Comparison of ENCODE assay signal across 1 cellular context in genomic region chr14:102817942-102818940, GRCh38.
TF ChIP-seq lines count a peak whose summit lies in the region.

No MANE protein-coding gene starts in this region.

TF ChIP-seq in GM23338, 12 proteins besides CTCF, POLR2A, EP300 and RAD21 (continued from another document):
- TF ChIP-seq, protein P1, sequence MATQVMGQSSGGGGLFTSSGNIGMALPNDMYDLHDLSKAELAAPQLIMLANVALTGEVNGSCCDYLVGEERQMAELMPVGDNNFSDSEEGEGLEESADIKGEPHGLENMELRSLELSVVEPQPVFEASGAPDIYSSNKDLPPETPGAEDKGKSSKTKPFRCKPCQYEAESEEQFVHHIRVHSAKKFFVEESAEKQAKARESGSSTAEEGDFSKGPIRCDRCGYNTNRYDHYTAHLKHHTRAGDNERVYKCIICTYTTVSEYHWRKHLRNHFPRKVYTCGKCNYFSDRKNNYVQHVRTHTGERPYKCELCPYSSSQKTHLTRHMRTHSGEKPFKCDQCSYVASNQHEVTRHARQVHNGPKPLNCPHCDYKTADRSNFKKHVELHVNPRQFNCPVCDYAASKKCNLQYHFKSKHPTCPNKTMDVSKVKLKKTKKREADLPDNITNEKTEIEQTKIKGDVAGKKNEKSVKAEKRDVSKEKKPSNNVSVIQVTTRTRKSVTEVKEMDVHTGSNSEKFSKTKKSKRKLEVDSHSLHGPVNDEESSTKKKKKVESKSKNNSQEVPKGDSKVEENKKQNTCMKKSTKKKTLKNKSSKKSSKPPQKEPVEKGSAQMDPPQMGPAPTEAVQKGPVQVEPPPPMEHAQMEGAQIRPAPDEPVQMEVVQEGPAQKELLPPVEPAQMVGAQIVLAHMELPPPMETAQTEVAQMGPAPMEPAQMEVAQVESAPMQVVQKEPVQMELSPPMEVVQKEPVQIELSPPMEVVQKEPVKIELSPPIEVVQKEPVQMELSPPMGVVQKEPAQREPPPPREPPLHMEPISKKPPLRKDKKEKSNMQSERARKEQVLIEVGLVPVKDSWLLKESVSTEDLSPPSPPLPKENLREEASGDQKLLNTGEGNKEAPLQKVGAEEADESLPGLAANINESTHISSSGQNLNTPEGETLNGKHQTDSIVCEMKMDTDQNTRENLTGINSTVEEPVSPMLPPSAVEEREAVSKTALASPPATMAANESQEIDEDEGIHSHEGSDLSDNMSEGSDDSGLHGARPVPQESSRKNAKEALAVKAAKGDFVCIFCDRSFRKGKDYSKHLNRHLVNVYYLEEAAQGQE (IDR thresholded peaks at IDR 0.05; ENCODE audit: unreplicated experiment), result no peak
- no peak for TF ChIP-seq CREB1 (CRISPR knock-in tag; IDR thresholded peaks at IDR 0.05; ENCODE audit: low read depth)
- no peak for TF ChIP-seq STAT1 (IDR thresholded peaks at IDR 0.05; ENCODE audit: unreplicated experiment)
- TF ChIP-seq ZNF331 (CRISPR knock-in tag; IDR thresholded peaks at IDR 0.05; ENCODE audit: low read depth), result no peak
- no peak for TF ChIP-seq EZH2phosphoT487 (IDR thresholded peaks at IDR 0.05; ENCODE audit: unreplicated experiment)
- TF ChIP-seq, protein P2, sequence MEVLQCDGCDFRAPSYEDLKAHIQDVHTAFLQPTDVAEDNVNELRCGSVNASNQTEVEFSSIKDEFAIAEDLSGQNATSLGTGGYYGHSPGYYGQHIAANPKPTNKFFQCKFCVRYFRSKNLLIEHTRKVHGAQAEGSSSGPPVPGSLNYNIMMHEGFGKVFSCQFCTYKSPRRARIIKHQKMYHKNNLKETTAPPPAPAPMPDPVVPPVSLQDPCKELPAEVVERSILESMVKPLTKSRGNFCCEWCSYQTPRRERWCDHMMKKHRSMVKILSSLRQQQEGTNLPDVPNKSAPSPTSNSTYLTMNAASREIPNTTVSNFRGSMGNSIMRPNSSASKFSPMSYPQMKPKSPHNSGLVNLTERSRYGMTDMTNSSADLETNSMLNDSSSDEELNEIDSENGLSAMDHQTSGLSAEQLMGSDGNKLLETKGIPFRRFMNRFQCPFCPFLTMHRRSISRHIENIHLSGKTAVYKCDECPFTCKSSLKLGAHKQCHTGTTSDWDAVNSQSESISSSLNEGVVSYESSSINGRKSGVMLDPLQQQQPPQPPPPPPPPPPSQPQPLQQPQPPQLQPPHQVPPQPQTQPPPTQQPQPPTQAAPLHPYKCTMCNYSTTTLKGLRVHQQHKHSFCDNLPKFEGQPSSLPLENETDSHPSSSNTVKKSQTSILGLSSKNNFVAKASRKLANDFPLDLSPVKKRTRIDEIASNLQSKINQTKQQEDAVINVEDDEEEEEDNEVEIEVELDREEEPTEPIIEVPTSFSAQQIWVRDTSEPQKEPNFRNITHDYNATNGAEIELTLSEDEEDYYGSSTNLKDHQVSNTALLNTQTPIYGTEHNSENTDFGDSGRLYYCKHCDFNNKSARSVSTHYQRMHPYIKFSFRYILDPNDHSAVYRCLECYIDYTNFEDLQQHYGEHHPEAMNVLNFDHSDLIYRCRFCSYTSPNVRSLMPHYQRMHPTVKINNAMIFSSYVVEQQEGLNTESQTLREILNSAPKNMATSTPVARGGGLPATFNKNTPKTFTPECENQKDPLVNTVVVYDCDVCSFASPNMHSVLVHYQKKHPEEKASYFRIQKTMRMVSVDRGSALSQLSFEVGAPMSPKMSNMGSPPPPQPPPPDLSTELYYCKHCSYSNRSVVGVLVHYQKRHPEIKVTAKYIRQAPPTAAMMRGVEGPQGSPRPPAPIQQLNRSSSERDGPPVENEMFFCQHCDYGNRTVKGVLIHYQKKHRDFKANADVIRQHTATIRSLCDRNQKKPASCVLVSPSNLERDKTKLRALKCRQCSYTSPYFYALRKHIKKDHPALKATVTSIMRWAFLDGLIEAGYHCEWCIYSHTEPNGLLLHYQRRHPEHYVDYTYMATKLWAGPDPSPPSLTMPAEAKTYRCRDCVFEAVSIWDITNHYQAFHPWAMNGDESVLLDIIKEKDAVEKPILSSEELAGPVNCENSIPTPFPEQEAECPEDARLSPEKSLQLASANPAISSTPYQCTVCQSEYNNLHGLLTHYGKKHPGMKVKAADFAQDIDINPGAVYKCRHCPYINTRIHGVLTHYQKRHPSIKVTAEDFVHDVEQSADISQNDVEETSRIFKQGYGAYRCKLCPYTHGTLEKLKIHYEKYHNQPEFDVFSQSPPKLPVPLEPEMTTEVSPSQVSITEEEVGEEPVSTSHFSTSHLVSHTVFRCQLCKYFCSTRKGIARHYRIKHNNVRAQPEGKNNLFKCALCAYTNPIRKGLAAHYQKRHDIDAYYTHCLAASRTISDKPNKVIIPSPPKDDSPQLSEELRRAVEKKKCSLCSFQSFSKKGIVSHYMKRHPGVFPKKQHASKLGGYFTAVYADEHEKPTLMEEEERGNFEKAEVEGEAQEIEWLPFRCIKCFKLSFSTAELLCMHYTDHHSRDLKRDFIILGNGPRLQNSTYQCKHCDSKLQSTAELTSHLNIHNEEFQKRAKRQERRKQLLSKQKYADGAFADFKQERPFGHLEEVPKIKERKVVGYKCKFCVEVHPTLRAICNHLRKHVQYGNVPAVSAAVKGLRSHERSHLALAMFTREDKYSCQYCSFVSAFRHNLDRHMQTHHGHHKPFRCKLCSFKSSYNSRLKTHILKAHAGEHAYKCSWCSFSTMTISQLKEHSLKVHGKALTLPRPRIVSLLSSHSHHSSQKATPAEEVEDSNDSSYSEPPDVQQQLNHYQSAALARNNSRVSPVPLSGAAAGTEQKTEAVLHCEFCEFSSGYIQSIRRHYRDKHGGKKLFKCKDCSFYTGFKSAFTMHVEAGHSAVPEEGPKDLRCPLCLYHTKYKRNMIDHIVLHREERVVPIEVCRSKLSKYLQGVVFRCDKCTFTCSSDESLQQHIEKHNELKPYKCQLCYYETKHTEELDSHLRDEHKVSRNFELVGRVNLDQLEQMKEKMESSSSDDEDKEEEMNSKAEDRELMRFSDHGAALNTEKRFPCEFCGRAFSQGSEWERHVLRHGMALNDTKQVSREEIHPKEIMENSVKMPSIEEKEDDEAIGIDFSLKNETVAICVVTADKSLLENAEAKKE (CRISPR knock-in tag; IDR thresholded peaks at IDR 0.05), result no peak
- no peak for TF ChIP-seq ETS1 (IDR thresholded peaks at IDR 0.05)
- no peak for TF ChIP-seq NANOG (IDR thresholded peaks at IDR 0.05; ENCODE audit: borderline replicate concordance)
- no peak for TF ChIP-seq POLR2AphosphoS5 (IDR thresholded peaks at IDR 0.05; ENCODE audit: low read depth)
- TF ChIP-seq JUNB (IDR thresholded peaks at IDR 0.05; ENCODE audit: unreplicated experiment), result no peak
